19 cellular contexts compared by ENCODE assay signal in the genomic region with DNA sequence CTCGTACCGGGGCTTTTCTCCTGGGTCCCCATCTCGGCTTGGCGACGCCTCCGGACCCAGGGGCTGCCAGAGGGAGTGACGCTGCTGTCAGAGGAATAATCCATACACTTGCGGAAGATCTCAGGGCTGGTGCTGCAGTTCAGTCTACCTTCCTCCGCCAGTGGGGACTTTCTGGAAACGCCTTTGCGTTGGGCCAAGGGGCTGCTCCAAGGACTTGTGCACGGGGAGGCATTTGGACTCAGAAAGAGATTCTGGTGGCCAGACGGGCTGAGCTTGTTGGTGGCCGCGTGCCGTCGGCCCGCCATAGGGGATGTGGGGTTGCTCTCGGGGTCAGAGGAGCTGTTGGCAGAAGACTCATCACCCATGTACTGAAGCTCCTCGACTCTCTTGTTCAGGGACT. TPM values are rescaled to one million over a fixed set of nuclear protein-coding genes. Genes with fewer than 3 reads are reported as not detected.
A peak's percentile ranks its signal among the peaks of the same experiment; 100 is the strongest.
DNase-seq lines count a peak whose midpoint lies in the region; FAIRE-seq and TF ChIP-seq lines count a peak whose summit lies in the region.
"Had no signal": no experiment of that assay in that cellular context is flagged by ENCODE, and none has a peak within 500 bp of the region (broad histone marks: within the 10 kb centered on the region; RNA-seq: fewer than 3 reads in every experiment).

No MANE protein-coding gene starts in this region.

- H4K8ac ChIP-seq in mesenchymal stem cell (ENCODE audit: low read length) = no peak overlapping the region

- H3K27me3 Mint-ChIP-seq in Calu3 (ENCODE audit: unreplicated experiment) = no peaks in the 10 kb centered on the region

- no peak overlapping the region for H4K91ac ChIP-seq in mesenchymal stem cell (ENCODE audit: low read length)

- no peak overlapping the region for H2BK5ac ChIP-seq in mesenchymal stem cell (ENCODE audit: low read depth, low read length, poor library complexity, severe bottlenecking)

- H3K4me3 ChIP-seq in mesenchymal stem cell (ENCODE audit: insufficient read depth in 1 of 2, low read depth in 1 of 2, low read length in 2 of 2) (no peak overlapping the region), ovary (no peak overlapping the region), coronary artery (no peak overlapping the region)
- H3K4me3 ChIP-seq: GM23248, HAP-1 had no signal

- no peak overlapping the region for H2BK12ac ChIP-seq in mesenchymal stem cell (ENCODE audit: low read length in 2 of 2)

- no peak for TF ChIP-seq POLR2A in ovary (IDR thresholded peaks at IDR 0.05)

- peaks cover 20% of the 10 kb centered on the region for H3K36me3 Mint-ChIP-seq in Calu3 (ENCODE audit: insufficient read depth, unreplicated experiment)
- H3K36me3 Mint-ChIP-seq: CD4-positive, CD25-positive, alpha-beta regulatory T cell; CD8-positive, alpha-beta memory T cell had no signal

- H3K36me3 ChIP-seq in mesenchymal stem cell (ENCODE audit: control insufficient read depth in 1 of 2, insufficient read depth in 2 of 2, low read depth in 1 of 2, low read length in 2 of 2) (peaks cover 19 to 68% of the 10 kb centered on the region in 2 experiments), ovary (no peaks in the 10 kb centered on the region)
- H3K36me3 ChIP-seq: BE2C had no signal

- no peak overlapping the region for H3K14ac ChIP-seq in mesenchymal stem cell (ENCODE audit: low read length in 2 of 2)

- H3K27ac ChIP-seq in RWPE1 = peak overlapping the region; percentile 38
- H3K27ac ChIP-seq in mesenchymal stem cell (ENCODE audit: low read length, poor library complexity, severe bottlenecking) = no peak overlapping the region
- H3K27ac ChIP-seq in ovary = no peak overlapping the region
- no peak overlapping the region for H3K27ac ChIP-seq in coronary artery

- CTCF ChIA-PET in Calu3 (lab: Charles Lee) = interaction anchor here (0.6 kb wide), 1 partner anchor 31 kb away, joined by 3 read pairs; no protein-coding TSS in a partner anchor
- CTCF ChIA-PET in RWPE1 (lab: Yijun Ruan, JAX) = no interaction called here

- H2AFZ ChIP-seq in mesenchymal stem cell (ENCODE audit: low read depth, low read length) = no peak overlapping the region
- H2AFZ ChIP-seq: GM23248 had no signal

- over 99% methylated on average over 20 of the region's 20 CpGs for WGBS in mesenchymal stem cell
- 94 to 95% (median 94%) methylated on average over 20 of the region's 20 CpGs for WGBS in ovary, 3 donors

- peak overlapping the region; percentile 30 for H3K27ac Mint-ChIP-seq in Calu3 (ENCODE audit: unreplicated experiment)
- H3K27ac Mint-ChIP-seq: CD4-positive, CD25-positive, alpha-beta regulatory T cell had no signal

- peaks cover 60% of the 10 kb centered on the region for H3K4me1 Mint-ChIP-seq in Calu3 (ENCODE audit: low read depth, unreplicated experiment)
- H3K4me1 Mint-ChIP-seq: CD4-positive, CD25-positive, alpha-beta regulatory T cell; CD8-positive, alpha-beta memory T cell had no signal

- H3K27me3 ChIP-seq in mesenchymal stem cell (ENCODE audit: control insufficient read depth in 1 of 2, insufficient read depth in 1 of 2, low read length in 2 of 2) (no peaks in the 10 kb centered on the region), ovary (no peaks in the 10 kb centered on the region)
- H3K27me3 ChIP-seq: BE2C had no signal

- peak overlapping the region; percentile 95 for H2AK5ac ChIP-seq in mesenchymal stem cell (ENCODE audit: low read length, severe bottlenecking)

- H3K23ac ChIP-seq in mesenchymal stem cell (ENCODE audit: low read length in 2 of 2) = no peak overlapping the region

- H3K4me2 ChIP-seq in mesenchymal stem cell (ENCODE audit: low read length, poor library complexity, severe bottlenecking) = no peak overlapping the region

- no peak overlapping the region for H2BK120ac ChIP-seq in mesenchymal stem cell (ENCODE audit: low read depth, low read length)

- no TSS peak for BruUV-seq in Calu3 (replicated peaks; lab: Mats Ljungman, UMichigan)

- TF ChIP-seq CTCF in Calu3 (IDR thresholded peaks at IDR 0.05; ENCODE audit: unreplicated experiment) (no peak), RWPE1 (conservative IDR thresholded peaks at IDR 0.05; ENCODE audit: low read depth) (no peak), ovary (IDR thresholded peaks at IDR 0.05) (no peak), coronary artery (IDR thresholded peaks at IDR 0.05) (no peak)

- FAIRE-seq in urothelium cell line (lab: Jason Lieb, UNC) = peak; percentile 13
- FAIRE-seq: D721Med, G401.6, GM12891, GM19239 had no signal

- H3K4me1 ChIP-seq in mesenchymal stem cell (ENCODE audit: control insufficient read depth, insufficient read depth, low read depth, low read length) = peaks cover 26% of the 10 kb centered on the region
- H3K4me1 ChIP-seq in ovary (ENCODE audit: insufficient read depth) = peaks cover 8% of the 10 kb centered on the region
- H3K4me1 ChIP-seq: BE2C had no signal

- no peak overlapping the region for H3K4ac ChIP-seq in mesenchymal stem cell (ENCODE audit: low read depth in 1 of 2, low read length in 2 of 2)

- H3K9ac ChIP-seq in mesenchymal stem cell (ENCODE audit: low read length) = no peak overlapping the region
- H3K9ac ChIP-seq: GM23248 had no signal

- H3K79me1 ChIP-seq in mesenchymal stem cell (replicated peaks; ENCODE audit: low read length, poor library complexity, severe bottlenecking) = peaks cover 24% of the 10 kb centered on the region

- intact Hi-C loops in Calu3 (cut with micrococcal nuclease; ENCODE audit: unreplicated experiment) = no loop called here
- intact Hi-C loops in ovary (cut with DNase I) = no loop called here

- POLR2A ChIA-PET in RWPE1 (lab: Yijun Ruan, JAX; ENCODE audit: low non-redundant PET) = no interaction called here

- no peak overlapping the region for H3K4me3 Mint-ChIP-seq in Calu3 (ENCODE audit: low read depth, unreplicated experiment)
- H3K4me3 Mint-ChIP-seq: CD4-positive, CD25-positive, alpha-beta regulatory T cell; CD8-positive, alpha-beta memory T cell had no signal

- no peaks in the 10 kb centered on the region for H3K9me3 Mint-ChIP-seq in Calu3 (ENCODE audit: low read depth, unreplicated experiment)
- H3K9me3 Mint-ChIP-seq: CD8-positive, alpha-beta memory T cell had no signal

- H3K9me3 ChIP-seq in mesenchymal stem cell (ENCODE audit: control insufficient read depth, low read length) (no peaks in the 10 kb centered on the region), ovary (no peaks in the 10 kb centered on the region)
- H3K9me3 ChIP-seq: BE2C, HAP-1 had no signal

- no peak for DNase-seq in Calu3
- DNase-seq in RWPE1 (ENCODE audit: low spot score) = no peak
- no peak for DNase-seq in mesenchymal stem cell
- DNase-seq in urothelium cell line (ENCODE audit: low spot score) = no peak
- no peak for DNase-seq in ovary
- DNase-seq in coronary artery (ENCODE audit: low spot score) = no peak
- DNase-seq in HT-29 (ENCODE audit: low spot score) = no peak
- DNase-seq: ACHN; BE2C; C1 segment of cervical spinal cord; CD4-positive, CD25-positive, alpha-beta regulatory T cell; CD8-positive, alpha-beta memory T cell; COR-L47; GM23248 had no signal

- no peak overlapping the region for H3K18ac ChIP-seq in mesenchymal stem cell (ENCODE audit: low read depth in 1 of 2, low read length in 2 of 2)

- no peak for TF ChIP-seq EP300 in ovary (IDR thresholded peaks at IDR 0.05)

- H2BK15ac ChIP-seq in mesenchymal stem cell (ENCODE audit: low read depth, poor library complexity, severe bottlenecking) = no peak overlapping the region

RNA-seq across cellular contexts. Expression of a gene that starts 21.8 kb away (rescaled TPM):
- 30.4 and 30.8 TPM in 2 replicates for total RNA-seq in Calu3 (2022)
- polyA plus RNA-seq in mesenchymal stem cell (2013, experiment 1 of 2) = 57.0 TPM
- 60.3 TPM for polyA plus RNA-seq in mesenchymal stem cell (2013, experiment 2 of 2)
- total RNA-seq in ovary = 10 to 100 TPM; 13.4 to 51.5 (median 31.9) TPM
- polyA plus RNA-seq in ovary = 10 to 100 TPM; 23.6 to 61.7 TPM
- 4.4 and 5.6 TPM in 2 replicates for total RNA-seq in HT-29 (2014; rRNA removed; shearing (Covaris generic))
- total RNA-seq: CD4-positive, CD25-positive, alpha-beta regulatory T cell had no signal
- polyA plus RNA-seq: CD4-positive, CD25-positive, alpha-beta regulatory T cell had no signal
